Comparison of ENCODE assay signal across 16 cellular contexts in the genomic region with DNA sequence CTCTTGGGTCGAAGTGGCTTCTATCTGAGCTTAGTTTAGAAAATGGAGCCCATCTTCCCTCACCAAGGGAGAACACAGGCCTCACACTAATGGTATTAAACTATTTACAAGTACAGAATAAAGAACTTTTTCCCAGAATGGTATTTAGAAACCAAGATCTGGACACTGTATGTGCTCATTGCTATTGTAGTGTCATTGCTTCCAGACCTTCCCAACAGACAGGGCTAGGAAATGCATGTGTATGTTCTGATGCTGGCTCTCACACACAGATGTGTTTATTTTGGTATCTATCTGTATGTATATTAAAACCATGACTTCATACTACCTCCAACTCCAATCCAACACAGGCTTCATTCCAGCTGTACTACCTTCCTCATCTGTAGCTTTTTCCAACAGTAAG. TPM values are rescaled to one million over a fixed set of nuclear protein-coding genes. Genes with fewer than 3 reads are reported as not detected.
DNase-seq lines count a peak whose midpoint lies in the region; ATAC-seq, FAIRE-seq and TF ChIP-seq lines count a peak whose summit lies in the region.
"Had no signal": no experiment of that assay in that cellular context is flagged by ENCODE, and none has a peak within 500 bp of the region (broad histone marks: within the 10 kb centered on the region; RNA-seq: fewer than 3 reads in every experiment).

No MANE protein-coding gene starts in this region.

- H3K4me3 Mint-ChIP-seq in CD4-positive, CD25-positive, alpha-beta regulatory T cell = peak overlapping the region in 1 of 4 donors; percentile 52

- H2AFZ ChIP-seq in GM12878 (ENCODE audit: control insufficient read depth, low read depth, low read length) = no peak overlapping the region

- POLR2A ChIA-PET in GM12878 (lab: Charles Lee) (interaction anchor here (0.6 kb wide), 1 partner anchor 1339 kb away, joined by 7 read pairs; no protein-coding TSS in a partner anchor), GM10248 (lab: Yijun Ruan, JAX) (interaction anchor here (0.6 to 3.5 kb wide), 2 partner anchors 9 to 26 kb away, joined by 4 to 14 read pairs; a partner anchor contains a TSS)

- no peaks in the 10 kb centered on the region for H4K20me1 ChIP-seq in GM12878 (ENCODE audit: control insufficient read depth, insufficient read depth)

- H3K36me3 Mint-ChIP-seq in CD4-positive, CD25-positive, alpha-beta regulatory T cell = peaks cover 35% of the 10 kb centered on the region

- no peak for FAIRE-seq in GM12878 (lab: Jason Lieb, UNC)
- FAIRE-seq: GM18507, RCC 7860 had no signal

- H3K4me3 ChIP-seq in CD4-positive, CD25-positive, alpha-beta regulatory T cell (ENCODE audit: low read depth, low read length) = no peak overlapping the region
- no peak overlapping the region for H3K4me3 ChIP-seq in GM12878

- H3K4me2 ChIP-seq in GM12878 (ENCODE audit: control insufficient read depth, insufficient read depth) = no peak overlapping the region

- WGBS in GM12878 (ENCODE audit: insufficient coverage, insufficient replicate concordance, low lambda C conversion rate, missing lambda C conversion rate) = 43% methylated on average over 1 of the region's 1 CpG

- peaks cover 7 to 13% (median 10%) of the 10 kb centered on the region in 4 donors for H3K4me1 Mint-ChIP-seq in CD4-positive, CD25-positive, alpha-beta regulatory T cell

- no peaks in the 10 kb centered on the region for H3K4me1 ChIP-seq in CD4-positive, CD25-positive, alpha-beta regulatory T cell (ENCODE audit: control insufficient read depth, insufficient read depth, low read length, poor library complexity, severe bottlenecking)
- H3K4me1 ChIP-seq in GM12878 (ENCODE audit: control insufficient read depth, insufficient read depth, low read length) = no peaks in the 10 kb centered on the region

- CTCF ChIA-PET in GM12878 (lab: Yijun Ruan, JAX) (interaction anchor here (1.0 to 2.3 kb wide), 4 partner anchors 10 to 70 kb away, joined by 3 to 7 read pairs (median 4); a partner anchor contains a TSS), GM10248 (lab: Yijun Ruan, JAX) (interaction anchor here (1.5 kb wide), 1 partner anchor 8 kb away, joined by 4 read pairs; no protein-coding TSS in a partner anchor)

- BruUV-seq in GM12878 (replicated peaks; lab: Mats Ljungman, UMichigan) = TSS peak; percentile 29

- in situ Hi-C loops in GM12878 (cut with MboI) = no loop called here

- TF ChIP-seq RAD21 in GM12878 (IDR thresholded peaks at IDR 0.05; ENCODE audit: insufficient read depth, low read depth, low read length) = no peak

- peak overlapping the region in 1 of 3 donors; percentile 63 for H3K27ac Mint-ChIP-seq in CD4-positive, CD25-positive, alpha-beta regulatory T cell

- SMC1A ChIA-PET in GM12878 (lab: Charles Lee; ENCODE audit: uncharacterized antibody, unreplicated experiment) = interaction anchor here (1.0 kb wide), 1 partner anchor 8 kb away, joined by 3 read pairs; no protein-coding TSS in a partner anchor

- TF ChIP-seq EP300 in GM12878 (IDR thresholded peaks at IDR 0.05; ENCODE audit: borderline replicate concordance in 1 of 2, control insufficient read depth in 1 of 2, low read depth in 2 of 2, low read length in 2 of 2) = no peak

- no peaks in the 10 kb centered on the region for H3K9me3 ChIP-seq in CD4-positive, CD25-positive, alpha-beta regulatory T cell (ENCODE audit: control insufficient read depth in 2 of 2, low read length in 2 of 2)
- H3K9me3 ChIP-seq in GM12878 (replicated peaks; ENCODE audit: control insufficient read depth, insufficient read depth, low read length) = no peaks in the 10 kb centered on the region; the same call in 2 of the 3 replicates

- H3K79me2 ChIP-seq in GM12878 (ENCODE audit: control insufficient read depth, insufficient read depth, low read length) = no peaks in the 10 kb centered on the region

- peaks cover 40% of the 10 kb centered on the region for H3K36me3 ChIP-seq in CD4-positive, CD25-positive, alpha-beta regulatory T cell (ENCODE audit: control insufficient read depth, insufficient read depth, low read length)
- H3K36me3 ChIP-seq in GM12878 (ENCODE audit: control insufficient read depth in 2 of 2, insufficient read depth in 2 of 2, low read length in 1 of 2) = peaks cover 6% of the 10 kb centered on the region in 2 experiments; a peak in 3 of 4 replicates

- RAD21 ChIA-PET in GM12878 (lab: Charles Lee; ENCODE audit: unreplicated experiment) = no interaction called here

- TF ChIP-seq CTCF in GM10266 (IDR thresholded peaks at IDR 0.05; ENCODE audit: control insufficient read depth, insufficient read depth, low read depth, missing control alignments) (no peak), GM12878 (IDR thresholded peaks at IDR 0.05 in 2 of 3, conservative IDR thresholded peaks at IDR 0.05 in 1 of 3; ENCODE audit: control insufficient read depth in 2 of 3, extremely low read depth in 1 of 3, insufficient read depth in 1 of 3, low read depth in 3 of 3, low read length in 3 of 3) (no peak), GM10248 (IDR thresholded peaks at IDR 0.05; ENCODE audit: control extremely low read depth, extremely low read depth, low read depth, missing control alignments) (no peak)

- ATAC-seq in CD4-positive, CD25-positive, alpha-beta regulatory T cell (ENCODE audit: low read depth in 2 of 2) = no peak
- ATAC-seq in GM12878 = no peak
- ATAC-seq: SK-N-SH treated with all-trans-retinoic acid at 6 μM for 48 hours had no signal

- no peak for TF ChIP-seq POLR2A in GM12878 (IDR thresholded peaks at IDR 0.05; ENCODE audit: low read depth, low read length)

- peak overlapping the region; percentile 14 for H3K27ac ChIP-seq in CD4-positive, CD25-positive, alpha-beta regulatory T cell (ENCODE audit: insufficient read depth, low read length, poor library complexity, severe bottlenecking)
- no peak overlapping the region for H3K27ac ChIP-seq in GM12878 (ENCODE audit: control insufficient read depth, insufficient read depth)

- H3K27me3 ChIP-seq in CD4-positive, CD25-positive, alpha-beta regulatory T cell (ENCODE audit: control insufficient read depth, insufficient read depth, low read length) = no peaks in the 10 kb centered on the region
- no peaks in the 10 kb centered on the region for H3K27me3 ChIP-seq in GM12878 (replicated peaks in 1 of 2; ENCODE audit: control insufficient read depth in 2 of 2, insufficient read depth in 2 of 2, low read length in 1 of 2)

- H3K9ac ChIP-seq in GM12878 (ENCODE audit: control insufficient read depth, insufficient read depth, low read length) = no peak overlapping the region

- peaks cover 0 to 4% (median 0%) of the 10 kb centered on the region in 7 donors for H3K9me3 Mint-ChIP-seq in CD4-positive, CD25-positive, alpha-beta regulatory T cell

- H3K27me3 Mint-ChIP-seq in CD4-positive, CD25-positive, alpha-beta regulatory T cell = no peaks in the 10 kb centered on the region

- intact Hi-C loops in GM12878 (cut with micrococcal nuclease; ENCODE audit: unreplicated experiment) = no loop called here

- no peak for DNase-seq in CD4-positive, CD25-positive, alpha-beta regulatory T cell
- peak; percentile 1 for DNase-seq in GM10266 (ENCODE audit: extremely low spot score)
- DNase-seq in GM12878 (ENCODE audit: low read depth, low spot score) = no peak
- DNase-seq in HK-2 (ENCODE audit: unreplicated experiment) = no peak
- DNase-seq in GM10248 (ENCODE audit: extremely low spot score) = no peak
- DNase-seq: COR-L47, DMS153, EL, NCI-H1417, NCI-H2029, NCI-H510A, NCI-H82, SHP77 had no signal

RNA-seq across cellular contexts. Expression of a gene that starts 8.0 kb away (rescaled TPM):
- 147 TPM for total RNA-seq in CD4-positive, CD25-positive, alpha-beta regulatory T cell
- polyA plus RNA-seq in CD4-positive, CD25-positive, alpha-beta regulatory T cell = 100 to 1,000 TPM; 379 to 538 (median 452) TPM
- 36.3 and 36.8 TPM in 2 replicates for total RNA-seq in GM12878 (2013; cell fraction: nucleolus; rRNA removed)
- total RNA-seq in GM12878 (2014; rRNA removed) (426 and 472 TPM in 2 replicates), GM12878 (2014; rRNA removed; fragmentation: Illumina TruSeq; extraction: Trizol) (120 and 128 TPM in 2 replicates), GM12878 (2021) (248 and 277 TPM in 2 replicates)
- 110 TPM for polyA plus RNA-seq in GM12878 (2011; ENCODE audit: low read depth)
- polyA plus RNA-seq in GM12878 (2011; rRNA removed) (260 and 333 TPM in 2 replicates), GM12878 (2014; fragmentation: Illumina TruSeq; extraction: Trizol) (17.3 and 69.5 TPM in 2 replicates), GM12878 (2014; fragmentation: Nextera tagmentation; extraction: Ambion mirVana) (100 to 1,000 TPM; 150 to 392 TPM), GM12878 (2014; rRNA removed) (475 and 518 TPM in 2 replicates), GM12878 (2016; fragmentation: Nextera tagmentation; extraction: Ambion mirVana) (100 to 1,000 TPM; 466 to 490 TPM)
- 402 and 510 TPM in 2 replicates for polyA plus RNA-seq in GM12878 (2011; cell fraction: cytosol; rRNA removed)
- polyA plus RNA-seq in GM12878 (2011; cell fraction: nucleus; rRNA removed) = 318 and 448 TPM in 2 replicates
- polyA plus RNA-seq in GM12878 (2012) = 189 and 226 TPM in 2 replicates
- polyA minus RNA-seq in GM12878 (2011; rRNA and poly(A)+ RNA removed) = 43.7 and 68.6 TPM in 2 replicates
- polyA minus RNA-seq in GM12878 (2011; cell fraction: cytosol; rRNA and poly(A)+ RNA removed) = 59.8 and 64.1 TPM in 2 replicates
- polyA minus RNA-seq in GM12878 (2011; cell fraction: nucleus; rRNA and poly(A)+ RNA removed) = 29.5 and 45.5 TPM in 2 replicates

RNA-seq across cellular contexts. Expression of a gene that starts 10.0 kb away (rescaled TPM):
- total RNA-seq in CD4-positive, CD25-positive, alpha-beta regulatory T cell = 86.3 TPM
- 10 to 100 TPM; 12.9 to 22.6 (median 21.8) TPM for polyA plus RNA-seq in CD4-positive, CD25-positive, alpha-beta regulatory T cell
- total RNA-seq in GM12878 (2013; cell fraction: nucleolus; rRNA removed) = 73.9 and 75.5 TPM in 2 replicates
- total RNA-seq in GM12878 (2014; rRNA removed) = 42.6 and 45.4 TPM in 2 replicates
- 29.2 and 29.3 TPM in 2 replicates for total RNA-seq in GM12878 (2014; rRNA removed; fragmentation: Illumina TruSeq; extraction: Trizol)
- total RNA-seq in GM12878 (2021) = 57.3 and 59.2 TPM in 2 replicates
- polyA plus RNA-seq in GM12878 (2011; ENCODE audit: low read depth) = 21.5 TPM
- 28.7 and 44.8 TPM in 2 replicates for polyA plus RNA-seq in GM12878 (2011; rRNA removed)
- 73.0 and 85.0 TPM in 2 replicates for polyA plus RNA-seq in GM12878 (2011; cell fraction: cytosol; rRNA removed)
- 226 and 285 TPM in 2 replicates for polyA plus RNA-seq in GM12878 (2011; cell fraction: nucleus; rRNA removed)
- 44.3 and 60.0 TPM in 2 replicates for polyA plus RNA-seq in GM12878 (2012)
- polyA plus RNA-seq in GM12878 (2014; fragmentation: Illumina TruSeq; extraction: Trizol) = 10.1 and 25.4 TPM in 2 replicates
- polyA plus RNA-seq in GM12878 (2014; fragmentation: Nextera tagmentation; extraction: Ambion mirVana) = 1 to 10 TPM; 1.3 to 5.2 TPM
- polyA plus RNA-seq in GM12878 (2014; rRNA removed) = 60.5 and 62.8 TPM in 2 replicates
- polyA plus RNA-seq in GM12878 (2016; fragmentation: Nextera tagmentation; extraction: Ambion mirVana) = 10 to 100 TPM; 44.8 to 51.5 TPM
- polyA minus RNA-seq in GM12878 (2011; rRNA and poly(A)+ RNA removed) = 42.1 and 82.5 TPM in 2 replicates
- 22.9 and 23.1 TPM in 2 replicates for polyA minus RNA-seq in GM12878 (2011; cell fraction: cytosol; rRNA and poly(A)+ RNA removed)
- 56.5 and 66.0 TPM in 2 replicates for polyA minus RNA-seq in GM12878 (2011; cell fraction: nucleus; rRNA and poly(A)+ RNA removed)

RNA-seq across cellular contexts. Expression of a gene that starts 15.6 kb away (rescaled TPM):
- 20.4 TPM for total RNA-seq in CD4-positive, CD25-positive, alpha-beta regulatory T cell
- under 1 TPM in 1 of 4 donors, not detected in 3; 0.61 TPM for polyA plus RNA-seq in CD4-positive, CD25-positive, alpha-beta regulatory T cell
- total RNA-seq in GM12878 (2013; cell fraction: nucleolus; rRNA removed) = 46.6 and 50.3 TPM in 2 replicates
- total RNA-seq in GM12878 (2014; rRNA removed) (3.7 and 3.8 TPM in 2 replicates), GM12878 (2014; rRNA removed; fragmentation: Illumina TruSeq; extraction: Trizol) (3.5 and 3.6 TPM in 2 replicates), GM12878 (2021) (3.4 and 3.5 TPM in 2 replicates)
- 3.6 TPM for polyA plus RNA-seq in GM12878 (2011; ENCODE audit: low read depth)
- polyA plus RNA-seq in GM12878 (2011; rRNA removed) (10.1 and 10.5 TPM in 2 replicates), GM12878 (2014; fragmentation: Illumina TruSeq; extraction: Trizol) (3.2 and 4.1 TPM in 2 replicates), GM12878 (2014; fragmentation: Nextera tagmentation; extraction: Ambion mirVana) (under 1 TPM; 0.40 to 0.75 TPM), GM12878 (2014; rRNA removed) (1.8 and 3.8 TPM in 2 replicates), GM12878 (2016; fragmentation: Nextera tagmentation; extraction: Ambion mirVana) (1 to 10 TPM; 2.1 to 4.5 TPM)
- 3.8 and 4.4 TPM in 2 replicates for polyA plus RNA-seq in GM12878 (2011; cell fraction: cytosol; rRNA removed)
- 25.1 and 36.4 TPM in 2 replicates for polyA plus RNA-seq in GM12878 (2011; cell fraction: nucleus; rRNA removed)
- 5.2 and 5.9 TPM in 2 replicates for polyA plus RNA-seq in GM12878 (2012)
- 5.6 and 11.5 TPM in 2 replicates for polyA minus RNA-seq in GM12878 (2011; rRNA and poly(A)+ RNA removed)
- 2.8 and 4.4 TPM in 2 replicates for polyA minus RNA-seq in GM12878 (2011; cell fraction: cytosol; rRNA and poly(A)+ RNA removed)
- polyA minus RNA-seq in GM12878 (2011; cell fraction: nucleus; rRNA and poly(A)+ RNA removed) = 13.2 and 18.9 TPM in 2 replicates

RNA-seq across cellular contexts. Expression of a gene that starts 59.5 kb away (rescaled TPM):
- 431 TPM for total RNA-seq in CD4-positive, CD25-positive, alpha-beta regulatory T cell
- polyA plus RNA-seq in CD4-positive, CD25-positive, alpha-beta regulatory T cell = 100 to 1,000 TPM; 104 to 144 (median 130) TPM
- 0.90 and 2.2 TPM in 2 replicates for total RNA-seq in GM12878 (2013; cell fraction: nucleolus; rRNA removed)
- total RNA-seq in GM12878 (2014; rRNA removed) (1.9 and 2.1 TPM in 2 replicates), GM12878 (2014; rRNA removed; fragmentation: Illumina TruSeq; extraction: Trizol) (0.89 and 0.97 TPM in 2 replicates), GM12878 (2021) (2.5 and 2.9 TPM in 2 replicates)
- 0.80 TPM for polyA plus RNA-seq in GM12878 (2011; ENCODE audit: low read depth)
- polyA plus RNA-seq in GM12878 (2011; rRNA removed) (0.18 TPM in 1 of 2 replicates, not detected in the other), GM12878 (2014; fragmentation: Illumina TruSeq; extraction: Trizol) (0.37 and 0.46 TPM in 2 replicates), GM12878 (2014; fragmentation: Nextera tagmentation; extraction: Ambion mirVana) (under 1 TPM in 1 of 2 experiments, not detected in 1; 0.20 TPM), GM12878 (2014; rRNA removed) (2.4 and 2.9 TPM in 2 replicates), GM12878 (2016; fragmentation: Nextera tagmentation; extraction: Ambion mirVana) (1 to 10 TPM; 1.2 to 2.3 TPM)
- 0.09 and 0.15 TPM in 2 replicates for polyA plus RNA-seq in GM12878 (2011; cell fraction: cytosol; rRNA removed)
- 1.3 TPM in 2 replicates for polyA plus RNA-seq in GM12878 (2011; cell fraction: nucleus; rRNA removed)
- 0.81 and 1.4 TPM in 2 replicates for polyA plus RNA-seq in GM12878 (2012)
- not detected in 2 replicates for polyA minus RNA-seq in GM12878 (2011; rRNA and poly(A)+ RNA removed)
- polyA minus RNA-seq in GM12878 (2011; cell fraction: cytosol; rRNA and poly(A)+ RNA removed) = not detected in 2 replicates
- polyA minus RNA-seq in GM12878 (2011; cell fraction: nucleus; rRNA and poly(A)+ RNA removed) = not detected in 2 replicates
